9 cellular contexts compared by ENCODE assay signal in the genomic region with DNA sequence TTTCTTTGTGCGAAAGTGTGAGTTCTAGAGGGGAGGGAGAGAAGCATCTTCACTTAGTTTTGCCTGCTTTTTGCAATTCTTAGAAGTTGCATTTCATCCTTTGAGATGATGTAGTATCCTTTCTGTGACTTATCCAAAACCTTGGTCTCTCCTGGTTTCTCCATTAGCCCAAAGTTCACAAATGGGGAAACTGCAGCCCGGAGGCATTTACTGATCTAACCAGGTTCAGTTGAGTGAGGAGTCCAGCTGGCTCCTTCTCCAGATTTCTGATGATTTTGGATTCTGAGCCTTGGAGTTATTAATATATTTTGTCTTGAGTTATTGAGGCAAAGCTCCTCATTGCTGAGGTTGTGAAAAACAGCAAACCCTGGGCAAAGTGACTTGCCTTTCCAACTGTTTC. TPM values are rescaled to one million over a fixed set of nuclear protein-coding genes. Genes with fewer than 3 reads are reported as not detected.
DNase-seq lines count a peak whose midpoint lies in the region; ATAC-seq and TF ChIP-seq lines count a peak whose summit lies in the region.
"Had no signal": no experiment of that assay in that cellular context is flagged by ENCODE, and none has a peak within 500 bp of the region (broad histone marks: within the 10 kb centered on the region; RNA-seq: fewer than 3 reads in every experiment).

No MANE protein-coding gene starts in this region.

- H3K9me3 ChIP-seq in thoracic aorta = no peaks in the 10 kb centered on the region

- H3K36me3 Mint-ChIP-seq in activated naive CD4-positive, alpha-beta T cell treated with anti-CD3 and anti-CD28 coated beads for 36 hours (ENCODE audit: low read depth) = peaks cover 23% of the 10 kb centered on the region
- peaks cover 15% of the 10 kb centered on the region for H3K36me3 Mint-ChIP-seq in activated CD4-positive, alpha-beta memory T cell treated with anti-CD3 and anti-CD28 coated beads for 36 hours
- peaks cover 0 to 10% (median 0%) of the 10 kb centered on the region in 3 donors for H3K36me3 Mint-ChIP-seq in immature natural killer cell

- intact Hi-C loops in activated naive CD4-positive, alpha-beta T cell treated with anti-CD3 and anti-CD28 coated beads for 36 hours (cut with micrococcal nuclease) = no loop called here
- intact Hi-C loops in activated CD4-positive, alpha-beta memory T cell treated with anti-CD3 and anti-CD28 coated beads for 36 hours (cut with micrococcal nuclease) = no loop called here

- POLR2A ChIA-PET in activated CD4-positive, alpha-beta memory T cell treated with anti-CD3 and anti-CD28 coated beads for 36 hours (lab: Charles Lee) = no interaction called here

- DNase-seq in activated naive CD4-positive, alpha-beta T cell treated with anti-CD3 and anti-CD28 coated beads for 36 hours = no peak
- DNase-seq in activated naive CD4-positive, alpha-beta T cell (lab: John Stamatoyannopoulos, UW) = no peak
- no peak for DNase-seq in activated CD4-positive, alpha-beta memory T cell treated with anti-CD3 and anti-CD28 coated beads for 36 hours
- DNase-seq in immature natural killer cell (no peak), thoracic aorta (ENCODE audit: low spot score) (no peak)
- DNase-seq: NCI-H446 treated with DMSO at 0.1 percent for 48 hours had no signal

- H3K4me1 Mint-ChIP-seq in activated naive CD4-positive, alpha-beta T cell treated with anti-CD3 and anti-CD28 coated beads for 36 hours (ENCODE audit: low read depth) = peaks cover 35% of the 10 kb centered on the region
- peaks cover 48% of the 10 kb centered on the region for H3K4me1 Mint-ChIP-seq in activated CD4-positive, alpha-beta memory T cell treated with anti-CD3 and anti-CD28 coated beads for 36 hours (ENCODE audit: low read depth)
- H3K4me1 Mint-ChIP-seq in immature natural killer cell = peaks cover 22 to 66% of the 10 kb centered on the region in 2 donors

- H3K4me3 ChIP-seq in thoracic aorta = peak overlapping the region; percentile 100

- CTCF ChIA-PET in activated naive CD4-positive, alpha-beta T cell treated with anti-CD3 and anti-CD28 coated beads for 36 hours (lab: Charles Lee) = interaction anchor here (0.9 to 1.9 kb wide), 3 partner anchors 41 to 428 kb away, joined by 3 to 7 read pairs (median 4); no protein-coding TSS in a partner anchor
- CTCF ChIA-PET in activated CD4-positive, alpha-beta memory T cell treated with anti-CD3 and anti-CD28 coated beads for 36 hours (lab: Charles Lee) = interaction anchor here (0.7 to 6.2 kb wide), 3 partner anchors 68 to 396 kb away, joined by 3 to 40 read pairs (median 4); no protein-coding TSS in a partner anchor

- peaks cover 11% of the 10 kb centered on the region for H3K27me3 Mint-ChIP-seq in activated naive CD4-positive, alpha-beta T cell treated with anti-CD3 and anti-CD28 coated beads for 36 hours (ENCODE audit: low read depth)
- H3K27me3 Mint-ChIP-seq in activated CD4-positive, alpha-beta memory T cell treated with anti-CD3 and anti-CD28 coated beads for 36 hours = peaks cover 4% of the 10 kb centered on the region
- H3K27me3 Mint-ChIP-seq in immature natural killer cell (ENCODE audit: low read depth in 3 of 3) = peaks cover 3 to 19% (median 5%) of the 10 kb centered on the region in 3 donors

- no peaks in the 10 kb centered on the region for H3K36me3 ChIP-seq in thoracic aorta

- H3K27ac Mint-ChIP-seq in activated naive CD4-positive, alpha-beta T cell treated with anti-CD3 and anti-CD28 coated beads for 36 hours = no peak overlapping the region
- no peak overlapping the region for H3K27ac Mint-ChIP-seq in activated CD4-positive, alpha-beta memory T cell treated with anti-CD3 and anti-CD28 coated beads for 36 hours
- peak overlapping the region in 4 of 6 donors; percentile 55 to 87 (median 75) for H3K27ac Mint-ChIP-seq in immature natural killer cell

- no peak for ATAC-seq in thoracic aorta (ENCODE audit: insufficient number of reproducible peaks, low FRiP score, low read depth)
- ATAC-seq in GM19397 (IDR thresholded peaks at IDR 0.05; ENCODE audit: unreplicated experiment) = no peak
- no peak for ATAC-seq in HG02938 (IDR thresholded peaks at IDR 0.05; ENCODE audit: unreplicated experiment)
- ATAC-seq in GM19351 (IDR thresholded peaks at IDR 0.05; ENCODE audit: unreplicated experiment) = no peak

- TF ChIP-seq CTCF in thoracic aorta (IDR thresholded peaks at IDR 0.05) = no peak

- peaks cover 6 to 36% of the 10 kb centered on the region in 2 donors for H3K4me1 ChIP-seq in thoracic aorta (ENCODE audit: control insufficient read depth in 1 of 2, low read depth in 2 of 2)

- peak overlapping the region; percentile 86 for H3K4me3 Mint-ChIP-seq in activated naive CD4-positive, alpha-beta T cell treated with anti-CD3 and anti-CD28 coated beads for 36 hours
- peak overlapping the region; percentile 84 for H3K4me3 Mint-ChIP-seq in activated CD4-positive, alpha-beta memory T cell treated with anti-CD3 and anti-CD28 coated beads for 36 hours
- H3K4me3 Mint-ChIP-seq in immature natural killer cell = peak overlapping the region; percentile 85 to 91 (median 87)

- no peaks in the 10 kb centered on the region for H3K27me3 ChIP-seq in thoracic aorta (replicated peaks; ENCODE audit: insufficient read depth)

- peak overlapping the region; percentile 88 to 95 for H3K27ac ChIP-seq in thoracic aorta

- H3K9me3 Mint-ChIP-seq in activated naive CD4-positive, alpha-beta T cell treated with anti-CD3 and anti-CD28 coated beads for 36 hours = no peaks in the 10 kb centered on the region
- H3K9me3 Mint-ChIP-seq in activated CD4-positive, alpha-beta memory T cell treated with anti-CD3 and anti-CD28 coated beads for 36 hours = no peaks in the 10 kb centered on the region
- no peaks in the 10 kb centered on the region for H3K9me3 Mint-ChIP-seq in immature natural killer cell

RNA-seq across cellular contexts. Expression of a gene that starts 1.6 kb away (rescaled TPM):
- total RNA-seq in activated naive CD4-positive, alpha-beta T cell treated with anti-CD3 and anti-CD28 coated beads for 36 hours = 1 to 10 TPM; 8.3 to 8.7 TPM
- 10 to 100 TPM; 15.9 TPM for total RNA-seq in activated CD4-positive, alpha-beta memory T cell treated with anti-CD3 and anti-CD28 coated beads for 36 hours
- 10 to 100 TPM in 1 of 3 donors, 1 to 10 TPM in 2; 7.0 to 10.4 (median 8.2) TPM for polyA plus RNA-seq in immature natural killer cell
- 10 to 100 TPM; 24.2 to 33.8 TPM for total RNA-seq in thoracic aorta

Comparison
In these comparisons a context has a peak if more than half of its experiments do, and no peak if none do; other contexts are left out.
1. H3K27ac Mint-ChIP-seq: peak in immature natural killer cell (4 of 6); none in activated naive CD4-positive, alpha-beta T cell treated with anti-CD3 and anti-CD28 coated beads for 36 hours (single experiment) and activated CD4-positive, alpha-beta memory T cell treated with anti-CD3 and anti-CD28 coated beads for 36 hours (single experiment).
2. Peak in every context shown above with its lines, with median percentiles within 50 percentile points of each other: H3K4me3 Mint-ChIP-seq.